20 cellular contexts compared by ENCODE assay signal in genomic region chr2:188399159-188399558, GRCh38.
DNase-seq lines count a peak whose midpoint lies in the region; ATAC-seq, FAIRE-seq and TF ChIP-seq lines count a peak whose summit lies in the region.
"Had no signal": no experiment of that assay in that cellular context is flagged by ENCODE, and none has a peak within 500 bp of the region (broad histone marks: within the 10 kb centered on the region; RNA-seq: fewer than 3 reads in every experiment).

No MANE protein-coding gene starts in this region.

- H3K27ac ChIP-seq in HUES64 (ENCODE audit: low read depth, low read length) (peak overlapping the region; percentile 31; the same call in 1 of the 2 replicates), astrocyte (ENCODE audit: low read depth, low read length) (no peak overlapping the region), colonic mucosa (no peak overlapping the region)
- H3K27ac ChIP-seq: right atrium auricular region, testis had no signal

- H3K9me3 Mint-ChIP-seq in astrocyte (ENCODE audit: unreplicated experiment) = no peaks in the 10 kb centered on the region

- peaks cover 30% of the 10 kb centered on the region for H3K4me1 ChIP-seq in HUES64 (ENCODE audit: insufficient read depth, low read length)
- H3K4me1 ChIP-seq in astrocyte (ENCODE audit: insufficient read depth, low read length) = peaks cover 8% of the 10 kb centered on the region
- no peaks in the 10 kb centered on the region for H3K4me1 ChIP-seq in colonic mucosa
- H3K4me1 ChIP-seq: right atrium auricular region, testis had no signal

- H3K36me3 Mint-ChIP-seq in astrocyte (ENCODE audit: low read depth, unreplicated experiment) = peaks cover 8% of the 10 kb centered on the region

- H2AFZ ChIP-seq in astrocyte (ENCODE audit: low read depth, low read length) = no peak overlapping the region

- H3K4me1 Mint-ChIP-seq in astrocyte (ENCODE audit: low read depth, unreplicated experiment) = peaks cover 12% of the 10 kb centered on the region
- H3K4me1 Mint-ChIP-seq: nephron had no signal

- H3K4me3 Mint-ChIP-seq in astrocyte (ENCODE audit: unreplicated experiment) = peak overlapping the region; percentile 64
- H3K4me3 Mint-ChIP-seq: nephron had no signal

- WGBS in HUES64 = 72% methylated on average over 3 of the region's 3 CpGs

- peaks cover 19% of the 10 kb centered on the region for H3K36me3 ChIP-seq in HUES64 (ENCODE audit: insufficient read depth, low read length)
- H3K36me3 ChIP-seq in astrocyte (ENCODE audit: insufficient read depth, low read length) = no peaks in the 10 kb centered on the region
- H3K36me3 ChIP-seq in kidney epithelial cell (ENCODE audit: control insufficient read depth, insufficient read depth, low read length) = no peaks in the 10 kb centered on the region
- no peaks in the 10 kb centered on the region for H3K36me3 ChIP-seq in colonic mucosa
- H3K36me3 ChIP-seq: right atrium auricular region had no signal

- peak overlapping the region; percentile 89 for H3K27ac Mint-ChIP-seq in astrocyte (ENCODE audit: unreplicated experiment)
- H3K27ac Mint-ChIP-seq: nephron had no signal

- ATAC-seq in GM18858 (IDR thresholded peaks at IDR 0.05; ENCODE audit: unreplicated experiment) (no peak), GM19467 (IDR thresholded peaks at IDR 0.05; ENCODE audit: unreplicated experiment) (no peak), GM21390 (IDR thresholded peaks at IDR 0.05; ENCODE audit: unreplicated experiment) (no peak)
- ATAC-seq: K562 had no signal

- H3K27me3 ChIP-seq in HUES64 (ENCODE audit: insufficient read depth, low read length) (no peaks in the 10 kb centered on the region), astrocyte (ENCODE audit: insufficient read depth, low read length) (no peaks in the 10 kb centered on the region), kidney epithelial cell (ENCODE audit: control insufficient read depth, insufficient read depth, low read length) (no peaks in the 10 kb centered on the region), colonic mucosa (no peaks in the 10 kb centered on the region)
- H3K27me3 ChIP-seq: right atrium auricular region, testis had no signal

- TF ChIP-seq CTCF in astrocyte (IDR thresholded peaks at IDR 0.05; ENCODE audit: insufficient read depth, low read depth, low read length) (no peak), kidney epithelial cell (IDR thresholded peaks at IDR 0.05; ENCODE audit: insufficient read depth, low read length, poor library complexity, severe bottlenecking) (no peak), colonic mucosa (IDR thresholded peaks at IDR 0.05) (no peak)

- FAIRE-seq in astrocyte (lab: Jason Lieb, UNC) = peak; percentile 73
- FAIRE-seq: frontal cortex, K562 had no signal

- H3K9ac ChIP-seq in HUES64 (ENCODE audit: low read depth, low read length) = no peak overlapping the region
- peak overlapping the region; percentile 6 for H3K9ac ChIP-seq in astrocyte (ENCODE audit: low read length)
- no peak overlapping the region for H3K9ac ChIP-seq in colonic mucosa (ENCODE audit: low read depth in 2 of 2, low read length in 2 of 2)

- peaks cover 3% of the 10 kb centered on the region for H3K79me2 ChIP-seq in astrocyte (ENCODE audit: insufficient read depth, low read length)

- no peaks in the 10 kb centered on the region for H4K20me1 ChIP-seq in astrocyte (ENCODE audit: insufficient read depth, low read length)

- H3K4me2 ChIP-seq in astrocyte (ENCODE audit: low read length) = peak overlapping the region; percentile 40

- no peaks in the 10 kb centered on the region for H3K27me3 Mint-ChIP-seq in astrocyte (ENCODE audit: low read depth, unreplicated experiment)
- H3K27me3 Mint-ChIP-seq: brain had no signal

- no peak overlapping the region for H3K4me3 ChIP-seq in HUES64 (ENCODE audit: low read length)
- no peak overlapping the region for H3K4me3 ChIP-seq in astrocyte (ENCODE audit: insufficient read depth, low read depth, low read length)
- no peak overlapping the region for H3K4me3 ChIP-seq in kidney epithelial cell (ENCODE audit: low read depth, low read length)
- no peak overlapping the region for H3K4me3 ChIP-seq in colonic mucosa
- H3K4me3 ChIP-seq: K562, right atrium auricular region, testis had no signal

- intact Hi-C loops in colonic mucosa (cut with DNase I) = no loop called here

- H3K9me3 ChIP-seq in HUES64 (ENCODE audit: insufficient read depth, low read depth, low read length) = no peaks in the 10 kb centered on the region
- no peaks in the 10 kb centered on the region for H3K9me3 ChIP-seq in astrocyte (ENCODE audit: insufficient read depth, low read depth, low read length)
- H3K9me3 ChIP-seq in colonic mucosa = no peaks in the 10 kb centered on the region
- H3K9me3 ChIP-seq: testis had no signal

- DNase-seq in AG08395 (ENCODE audit: low spot score) = peak; percentile 5
- peak; percentile 60 for DNase-seq in astrocyte (ENCODE audit: low read depth)
- DNase-seq in kidney epithelial cell (ENCODE audit: low read depth) = peak; percentile 64
- no peak for DNase-seq in colonic mucosa
- DNase-seq: activated CD4-positive, CD25-positive, alpha-beta regulatory T cell; activated naive CD4-positive, alpha-beta T cell; effector CD4-positive, alpha-beta T cell; mammary epithelial cell; NCI-H1417; NCI-H345; testis had no signal
